Comparison of ENCODE assay signal across 24 cellular contexts in the genomic region with DNA sequence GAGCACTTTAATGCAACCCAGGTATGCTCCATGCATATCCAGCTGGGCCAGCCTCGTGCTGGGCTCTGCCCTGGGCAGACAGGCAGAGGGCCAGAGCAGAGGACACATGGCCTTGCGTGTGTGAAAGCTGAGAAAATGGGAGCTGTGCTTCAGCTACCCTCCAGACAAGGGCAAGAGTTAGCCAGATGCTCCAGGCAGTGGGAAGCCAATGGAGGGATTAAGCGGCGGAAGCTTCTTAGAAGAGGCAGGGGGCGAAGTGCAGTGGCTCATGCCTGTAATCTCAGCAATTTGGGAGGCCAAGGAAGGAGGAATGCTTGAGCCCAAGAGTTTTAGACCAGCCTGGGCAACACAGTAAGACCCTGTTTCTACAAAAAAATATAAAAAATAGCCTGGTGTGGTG. TPM values are rescaled to one million over a fixed set of nuclear protein-coding genes. Genes with fewer than 3 reads are reported as not detected.
"Had no signal": no experiment of that assay in that cellular context is flagged by ENCODE, and none has a peak within 500 bp of the region (broad histone marks: within the 10 kb centered on the region; RNA-seq: fewer than 3 reads in every experiment).

No MANE protein-coding gene starts in this region.

- DNase-seq: caudate nucleus; colonic mucosa; effector CD4-positive, alpha-beta T cell; hippocampal formation; left lung; mesenchymal stem cell; midbrain; nucleus accumbens; small intestine; stimulated activated CD4-positive, alpha-beta T cell treated with anti-CD3 and anti-CD28 coated beads, Interleukin-2, amount 100 ng/mL, for 48 hours; stimulated activated CD8-positive, alpha-beta memory T cell treated with anti-CD3 and anti-CD28 coated beads, Interleukin-4, amount 100 ng/mL, for 48 hours; stimulated activated naive B cell treated with anti-CD40 and anti-IgM and Interleukin-4, amounts not matched to agents 10 μg/mL and 1 μg/mL and 100 μg/mL, for 72 hours; stimulated activated naive CD8-positive, alpha-beta T cell treated with anti-CD3 and anti-CD28 coated beads, Interleukin-15, amount 100 ng/mL, for 72 hours; transverse colon had no signal

- H3K27ac Mint-ChIP-seq: natural killer cell treated with Interleukin-12 subunit alpha and Interleukin-12 subunit beta and Interleukin-15 and Interleukin-18, amount 100 ng/mL, for 72 hours; progenitor cell of endocrine pancreas had no signal

- H3K4me1 Mint-ChIP-seq: stimulated activated naive CD8-positive, alpha-beta T cell treated with anti-CD3 and anti-CD28 coated beads, Interleukin-15, amount 100 ng/mL, for 72 hours had no signal

- H3K27ac ChIP-seq: colonic mucosa, heart left ventricle, left lung, ovary, thoracic aorta, transverse colon had no signal

- FAIRE-seq: frontal cortex, islet of Langerhans, small intestine had no signal

- H3K9me3 ChIP-seq: colonic mucosa, heart left ventricle, left lung, ovary, thoracic aorta, transverse colon had no signal

- H3K36me3 Mint-ChIP-seq: natural killer cell treated with Interleukin-12 subunit alpha and Interleukin-12 subunit beta and Interleukin-15 and Interleukin-18, amount 100 ng/mL, for 72 hours; stimulated activated naive B cell treated with anti-CD40 and anti-IgM and Interleukin-4, amounts not matched to agents 10 μg/mL and 1 μg/mL and 100 μg/mL, for 72 hours had no signal

- H3K4me3 ChIP-seq: colonic mucosa, heart left ventricle, left lung, lung, ovary, thoracic aorta, transverse colon had no signal

- H3K4me3 Mint-ChIP-seq: natural killer cell treated with Interleukin-12 subunit alpha and Interleukin-12 subunit beta and Interleukin-15 and Interleukin-18, amount 100 ng/mL, for 72 hours; stimulated activated naive B cell treated with anti-CD40 and anti-IgM and Interleukin-4, amounts not matched to agents 10 μg/mL and 1 μg/mL and 100 μg/mL, for 72 hours; stimulated activated naive CD8-positive, alpha-beta T cell treated with anti-CD3 and anti-CD28 coated beads, Interleukin-15, amount 100 ng/mL, for 72 hours had no signal

- H3K9me3 Mint-ChIP-seq: natural killer cell treated with Interleukin-12 subunit alpha and Interleukin-12 subunit beta and Interleukin-15 and Interleukin-18, amount 100 ng/mL, for 72 hours; stimulated activated naive B cell treated with anti-CD40 and anti-IgM and Interleukin-4, amounts not matched to agents 10 μg/mL and 1 μg/mL and 100 μg/mL, for 72 hours; stimulated activated naive CD8-positive, alpha-beta T cell treated with anti-CD3 and anti-CD28 coated beads, Interleukin-15, amount 100 ng/mL, for 72 hours had no signal

- H3K4me1 ChIP-seq: colonic mucosa, transverse colon had no signal

- H3K27me3 ChIP-seq: colonic mucosa, heart left ventricle, left lung, ovary, transverse colon had no signal

- ATAC-seq: esophagus mucosa; heart left ventricle; left lung; natural killer cell treated with Interleukin-12 subunit alpha and Interleukin-12 subunit beta and Interleukin-15 and Interleukin-18, amount 100 ng/mL, for 72 hours; right cardiac atrium; stimulated activated naive B cell treated with anti-CD40 and anti-IgM and Interleukin-4, amounts not matched to agents 10 μg/mL and 1 μg/mL and 100 μg/mL, for 72 hours; stimulated activated naive CD8-positive, alpha-beta T cell treated with anti-CD3 and anti-CD28 coated beads, Interleukin-15, amount 100 ng/mL, for 72 hours had no signal

- H3K27me3 Mint-ChIP-seq: natural killer cell treated with Interleukin-12 subunit alpha and Interleukin-12 subunit beta and Interleukin-15 and Interleukin-18, amount 100 ng/mL, for 72 hours had no signal

- H3K36me3 ChIP-seq: colonic mucosa, ovary, thoracic aorta, transverse colon had no signal

RNA-seq across cellular contexts. Expression of a gene that starts 26.1 kb away (rescaled TPM):
- total RNA-seq: natural killer cell treated with Interleukin-12 subunit alpha and Interleukin-12 subunit beta and Interleukin-15 and Interleukin-18, amount 100 ng/mL, for 72 hours had no signal
